ENCODE assay signal across 17 cellular contexts in genomic region chr3:171236586-171237120, GRCh38.
"Had no signal": no experiment of that assay in that cellular context is flagged by ENCODE, and none has a peak within 500 bp of the region (broad histone marks: within the 10 kb centered on the region; RNA-seq: fewer than 3 reads in every experiment).

No MANE protein-coding gene starts in this region.

- H3K27ac ChIP-seq: foreskin keratinocyte, tibial artery had no signal

- DNase-seq: activated CD4-positive, alpha-beta T cell treated with anti-CD3 and anti-CD28 coated beads, Interleukin-2, amount 10 ng/mL, durations not matched to agents 7 days and 5 days; activated CD8-positive, alpha-beta T cell treated with anti-CD3 and anti-CD28 coated beads, Interleukin-2, amount 10 ng/mL, durations not matched to agents 7 days and 5 days; activated naive CD4-positive, alpha-beta T cell treated with anti-CD3 and anti-CD28 coated beads for 36 hours; activated T-cell treated with anti-CD3 and anti-CD28 coated beads, Interleukin-2, amount 50 U/mL, for 4 hours; aorta; foreskin keratinocyte; left cardiac atrium; occipital lobe; posterior cingulate gyrus; stimulated activated CD4-positive, alpha-beta T cell treated with anti-CD3 and anti-CD28 coated beads, Interleukin-12 subunit alpha, Interleukin-12 subunit beta, amount 100 ng/mL, for 4 hours; stimulated activated CD4-positive, alpha-beta T cell treated with anti-CD3 and anti-CD28 coated beads, Interleukin-1b, Interleukin-23, amount 100 ng/mL, for 48 hours; stimulated activated CD8-positive, alpha-beta memory T cell treated with anti-CD3 and anti-CD28 coated beads, Interleukin-4, amount 100 ng/mL, for 48 hours; stimulated activated naive CD4-positive, alpha-beta T cell treated with Interleukin-2 at 50 U/mL for 16 hours; T-cell; tibial artery had no signal

- H3K27ac Mint-ChIP-seq: activated CD4-positive, alpha-beta T cell treated with anti-CD3 and anti-CD28 coated beads, Interleukin-2, amount 10 ng/mL, durations not matched to agents 7 days and 5 days; activated CD8-positive, alpha-beta T cell treated with anti-CD3 and anti-CD28 coated beads, Interleukin-2, amount 10 ng/mL, durations not matched to agents 7 days and 5 days; activated naive CD4-positive, alpha-beta T cell treated with anti-CD3 and anti-CD28 coated beads for 36 hours had no signal

- H3K4me3 Mint-ChIP-seq: activated CD4-positive, alpha-beta T cell treated with anti-CD3 and anti-CD28 coated beads, Interleukin-2, amount 10 ng/mL, durations not matched to agents 7 days and 5 days; activated CD8-positive, alpha-beta T cell treated with anti-CD3 and anti-CD28 coated beads, Interleukin-2, amount 10 ng/mL, durations not matched to agents 7 days and 5 days; activated naive CD4-positive, alpha-beta T cell treated with anti-CD3 and anti-CD28 coated beads for 36 hours; activated T-cell treated with anti-CD3 and anti-CD28 coated beads, Interleukin-2, amount 50 U/mL, for 4 hours; natural killer cell treated with Interleukin-12 subunit alpha and Interleukin-12 subunit beta and Interleukin-15 and Interleukin-18, amount 100 ng/mL, for 72 hours; T-cell had no signal

- H3K4me3 ChIP-seq: lung, tibial artery had no signal

- H3K27me3 ChIP-seq: foreskin keratinocyte, tibial artery had no signal

- H3K9me3 ChIP-seq: tibial artery had no signal

- H3K36me3 ChIP-seq: tibial artery had no signal

- H3K36me3 Mint-ChIP-seq: natural killer cell treated with Interleukin-12 subunit alpha and Interleukin-12 subunit beta and Interleukin-15 and Interleukin-18, amount 100 ng/mL, for 72 hours had no signal

- H3K27me3 Mint-ChIP-seq: activated CD4-positive, alpha-beta T cell treated with anti-CD3 and anti-CD28 coated beads, Interleukin-2, amount 10 ng/mL, durations not matched to agents 7 days and 5 days; natural killer cell treated with Interleukin-12 subunit alpha and Interleukin-12 subunit beta and Interleukin-15 and Interleukin-18, amount 100 ng/mL, for 72 hours; T-cell had no signal

- H3K4me1 ChIP-seq: tibial artery had no signal

- H3K9me3 Mint-ChIP-seq: activated T-cell treated with anti-CD3 and anti-CD28 coated beads, Interleukin-2, amount 50 U/mL, for 4 hours; T-cell had no signal

- ATAC-seq: activated CD8-positive, alpha-beta T cell treated with anti-CD3 and anti-CD28 coated beads, Interleukin-2, amount 10 ng/mL, durations not matched to agents 7 days and 5 days; activated T-cell treated with anti-CD3 and anti-CD28 coated beads, Interleukin-2, amount 50 U/mL, for 4 hours; foreskin keratinocyte; natural killer cell treated with Interleukin-12 subunit alpha and Interleukin-12 subunit beta and Interleukin-15 and Interleukin-18, amount 100 ng/mL, for 72 hours; T-cell had no signal
